20 cellular contexts compared by ENCODE assay signal in the genomic region with DNA sequence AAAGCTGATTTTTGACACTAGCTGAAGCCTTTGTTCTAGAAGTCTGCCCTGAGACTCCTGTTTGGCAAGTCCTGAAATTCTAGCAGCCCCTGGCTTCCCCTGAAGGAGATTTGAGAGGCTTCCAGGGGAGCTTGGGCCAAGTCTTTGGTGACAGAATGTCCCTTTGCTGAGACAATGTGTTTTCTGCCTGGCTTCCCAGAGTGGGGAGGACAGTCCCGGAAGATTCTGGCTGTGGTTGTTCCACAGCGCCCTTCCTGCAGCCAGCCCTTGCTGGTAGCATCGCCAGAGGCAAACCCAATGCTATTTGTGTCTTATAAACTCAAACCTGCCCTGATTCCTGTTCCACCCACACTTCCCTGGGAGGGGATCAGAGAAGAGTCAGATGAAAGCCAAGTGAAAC. TPM values are rescaled to one million over a fixed set of nuclear protein-coding genes. Genes with fewer than 3 reads are reported as not detected.
A peak's percentile ranks its signal among the peaks of the same experiment; 100 is the strongest.
DNase-seq lines count a peak whose midpoint lies in the region; ATAC-seq, FAIRE-seq and TF ChIP-seq lines count a peak whose summit lies in the region.
"Had no signal": no experiment of that assay in that cellular context is flagged by ENCODE, and none has a peak within 500 bp of the region (broad histone marks: within the 10 kb centered on the region; RNA-seq: fewer than 3 reads in every experiment).

No MANE protein-coding gene starts in this region.

- H3F3A ChIP-seq in GM23248 (ENCODE audit: insufficient read depth), result no peaks in the 10 kb centered on the region

- TF ChIP-seq CTCF in stomach (IDR thresholded peaks at IDR 0.05) (no peak), HepG2 (CRISPR knock-in tag; IDR thresholded peaks at IDR 0.05) (no peak)

- POLR2A ChIA-PET in HepG2 (lab: Yijun Ruan, JAX), result no interaction called here

- H3K4me3 ChIP-seq in stomach, result no peak overlapping the region
- no peak overlapping the region for H3K4me3 ChIP-seq in HepG2 (replicated peaks in 1 of 3; ENCODE audit: insufficient read depth in 1 of 3, low read depth in 2 of 3, low read length in 3 of 3)
- H3K4me3 ChIP-seq in GM23248, result no peak overlapping the region
- H3K4me3 ChIP-seq: SJSA1 had no signal

- no peaks in the 10 kb centered on the region for H3K4me1 ChIP-seq in stomach
- no peaks in the 10 kb centered on the region for H3K4me1 ChIP-seq in HepG2 (ENCODE audit: insufficient read depth, low read length)
- H3K4me1 ChIP-seq in GM23248 (ENCODE audit: insufficient read depth), result no peaks in the 10 kb centered on the region

- 79 to 89% (median 83%) methylated on average over 3 of the region's 3 CpGs for WGBS in stomach, 5 donors
- 0% methylated on average over 2 of the region's 3 CpGs for WGBS in HepG2 (ENCODE audit: low lambda C conversion rate)
- 0% methylated on average over 3 of the region's 3 CpGs for WGBS in GM23248 (ENCODE audit: low coverage in 1 of 2, low lambda C conversion rate in 2 of 2, missing lambda C conversion rate in 2 of 2), 2 experiments

- H3K79me2 ChIP-seq in HepG2 (ENCODE audit: insufficient read depth, low read length) (no peaks in the 10 kb centered on the region), GM23248 (ENCODE audit: insufficient read depth) (no peaks in the 10 kb centered on the region)

- TF ChIP-seq RAD21 in HepG2 (CRISPR knock-in tag; IDR thresholded peaks at IDR 0.05), result no peak

- H3K9me3 ChIP-seq in stomach (no peaks in the 10 kb centered on the region), HepG2 (ENCODE audit: low read length) (no peaks in the 10 kb centered on the region), GM23248 (ENCODE audit: low read depth) (no peaks in the 10 kb centered on the region)
- H3K9me3 ChIP-seq: SJSA1 had no signal

- H4K20me1 ChIP-seq in HepG2 (ENCODE audit: insufficient read depth, low read length), result no peaks in the 10 kb centered on the region
- no peaks in the 10 kb centered on the region for H4K20me1 ChIP-seq in GM23248 (ENCODE audit: insufficient read depth)

- TF ChIP-seq EP300 in stomach (IDR thresholded peaks at IDR 0.05), result no peak
- TF ChIP-seq EP300 in HepG2 (IDR thresholded peaks at IDR 0.05; ENCODE audit: low read depth in 2 of 2, low read length in 2 of 2), result no peak
- no peak for TF ChIP-seq EP300 in HepG2 (CRISPR knock-in tag; IDR thresholded peaks at IDR 0.05; ENCODE audit: borderline replicate concordance)

- no peaks in the 10 kb centered on the region for H3K36me3 ChIP-seq in stomach
- H3K36me3 ChIP-seq in HepG2 (replicated peaks in 1 of 2; ENCODE audit: control insufficient read depth in 1 of 2, insufficient read depth in 2 of 2, low read length in 2 of 2), result no peaks in the 10 kb centered on the region
- no peaks in the 10 kb centered on the region for H3K36me3 ChIP-seq in GM23248 (ENCODE audit: low read depth)
- H3K36me3 ChIP-seq: SJSA1 had no signal

- H3K27me3 ChIP-seq in stomach (peaks cover 0 to 76% (median 24%) of the 10 kb centered on the region in 3 donors), HepG2 (ENCODE audit: control insufficient read depth in 1 of 2, insufficient read depth in 2 of 2, low read length in 2 of 2) (peaks cover 0 to 15% of the 10 kb centered on the region in 2 experiments; a peak in 3 of 5 replicates), GM23248 (replicated peaks; ENCODE audit: insufficient read depth) (no peaks in the 10 kb centered on the region; the same call in 1 of the 2 replicates)
- H3K27me3 ChIP-seq: SJSA1 had no signal

- ATAC-seq in HepG2, result no peak

- no peak for FAIRE-seq in HepG2 (lab: Jason Lieb, UNC)
- FAIRE-seq: GM19239 had no signal

- H3K27ac ChIP-seq in stomach (no peak overlapping the region), HepG2 (ENCODE audit: extremely low read length, insufficient read depth, low read length) (no peak overlapping the region), GM23248 (no peak overlapping the region)
- H3K27ac ChIP-seq: SJSA1 had no signal

- intact Hi-C loops in stomach (cut with DNase I; ENCODE audit: low total_unique reads) (no loop called here), HepG2 (cut with micrococcal nuclease; ENCODE audit: unreplicated experiment) (no loop called here)

- H3K4me2 ChIP-seq in HepG2 (ENCODE audit: low read depth, low read length) (no peak overlapping the region), GM23248 (ENCODE audit: unreplicated experiment) (no peak overlapping the region)

- no TSS peak for BruUV-seq in HepG2 (replicated peaks; lab: Mats Ljungman, UMichigan)

- H2AFZ ChIP-seq in HepG2 (ENCODE audit: low read length) (no peak overlapping the region), GM23248 (no peak overlapping the region)

- no peaks in the 10 kb centered on the region for H3K9me2 ChIP-seq in GM23248 (ENCODE audit: insufficient read depth)

- CTCF ChIA-PET in HepG2 (lab: Yijun Ruan, JAX; ENCODE audit: low intra/inter-chr PET ratio, low total read pairs), result no interaction called here

- no peak overlapping the region for H3K9ac ChIP-seq in HepG2 (ENCODE audit: insufficient read depth, low read depth, low read length)
- H3K9ac ChIP-seq in GM23248, result no peak overlapping the region

- DNase-seq in G401 (ENCODE audit: low spot score) (peak; percentile 98), anterior cingulate cortex (lab: John Stamatoyannopoulos, UW) (peak in 30 of 58 donors; percentile 2 to 82 (median 19)), globus pallidus (ENCODE audit: low spot score) (peak; percentile 29), occipital lobe (lab: John Stamatoyannopoulos, UW) (peak; percentile 81), stomach (no peak), HepG2 (ENCODE audit: low spot score) (no peak), GM23248 (no peak), RPMI8226 (no peak)
- DNase-seq: COR-L47, DMS153, EL, H7, Kasumi-1, NCI-H187, NCI-H345, NCI-H748 treated with DMSO at 0.1 percent for 48 hours had no signal

- in situ Hi-C loops in G401 (cut with HindIII; ENCODE audit: low sequenced_read_pairs) (no loop called here), HepG2 (cut with HindIII; ENCODE audit: extremely low pct_ligation_motif_present, low pct_unique_long_range_greater_than_20kb) (no loop called here), GM23248 (cut with MboI) (no loop called here)

- TF ChIP-seq POLR2A in stomach (IDR thresholded peaks at IDR 0.05) (no peak), HepG2 (IDR thresholded peaks at IDR 0.05; ENCODE audit: insufficient read depth in 1 of 2, low read depth in 2 of 2, low read length in 2 of 2) (no peak)

RNA-seq across cellular contexts. Expression of gene OAS1, which starts 56.4 kb away (rescaled TPM):
- total RNA-seq in G401 (2014; rRNA removed; shearing (Covaris generic)), result not detected in 2 replicates
- total RNA-seq in occipital lobe (2.5 TPM), stomach (10 to 100 TPM; 11.6 to 48.1 (median 14.1) TPM), HepG2 (2016; rRNA removed; fragmentation: Illumina TruSeq; extraction: Trizol) (6.5 and 7.5 TPM in 2 replicates)
- polyA plus RNA-seq in stomach (100 to 1,000 TPM in 1 of 3 donors, 10 to 100 TPM in 2; 20.0 to 114 (median 26.2) TPM), HepG2 (2011; rRNA removed) (10.6 and 17.5 TPM in 2 replicates), GM23248 (2016; fragmentation: Nextera tagmentation; extraction: Ambion mirVana) (0.10 TPM in 1 of 2 replicates, not detected in the other)
- 1.1 and 1.7 TPM in 2 replicates for total RNA-seq in HepG2 (2016; cell fraction: cytosol; rRNA removed; fragmentation: Illumina TruSeq; extraction: Trizol; ENCODE audit: low read depth)
- 6.6 and 7.4 TPM in 2 replicates for total RNA-seq in HepG2 (2016; cell fraction: insoluble cytoplasmic fraction; rRNA removed; fragmentation: Illumina TruSeq; extraction: Trizol)
- total RNA-seq in HepG2 (2016; cell fraction: membrane; rRNA removed; fragmentation: Illumina TruSeq; extraction: Trizol), result 2.5 and 2.8 TPM in 2 replicates
- total RNA-seq in HepG2 (2016; cell fraction: nucleus; rRNA removed; fragmentation: Illumina TruSeq; extraction: Trizol), result 3.5 and 4.5 TPM in 2 replicates
- 12.2 and 13.8 TPM in 2 replicates for polyA plus RNA-seq in HepG2 (2011; cell fraction: cytosol; rRNA removed)
- polyA plus RNA-seq in HepG2 (2011; cell fraction: nucleus; rRNA removed), result 8.3 and 11.0 TPM in 2 replicates
- polyA plus RNA-seq in HepG2 (2012), result 7.5 and 8.1 TPM in 2 replicates
- polyA plus RNA-seq in HepG2 (2016; cell fraction: cytosol; fragmentation: Illumina TruSeq; extraction: Trizol; ENCODE audit: low read depth), result 1.2 and 1.9 TPM in 2 replicates
- 8.9 and 10.5 TPM in 2 replicates for polyA plus RNA-seq in HepG2 (2016; cell fraction: insoluble cytoplasmic fraction; fragmentation: Illumina TruSeq; extraction: Trizol; ENCODE audit: low read depth)
- 1.7 and 2.1 TPM in 2 replicates for polyA plus RNA-seq in HepG2 (2016; cell fraction: membrane; fragmentation: Illumina TruSeq; extraction: Trizol; ENCODE audit: low read depth)
- polyA plus RNA-seq in HepG2 (2016; cell fraction: nucleus; fragmentation: Illumina TruSeq; extraction: Trizol; ENCODE audit: insufficient read depth, low read depth), result 5.1 and 5.6 TPM in 2 replicates
- 18.8 and 54.6 TPM in 2 replicates for polyA minus RNA-seq in HepG2 (2011; rRNA and poly(A)+ RNA removed; ENCODE audit: low replicate concordance)
- polyA minus RNA-seq in HepG2 (2011; cell fraction: cytosol; rRNA and poly(A)+ RNA removed), result 4.9 and 5.5 TPM in 2 replicates
- polyA minus RNA-seq in HepG2 (2011; cell fraction: nucleus; rRNA and poly(A)+ RNA removed), result 6.3 and 12.1 TPM in 2 replicates
- total RNA-seq in GM23248 (2014; rRNA removed; shearing (Covaris generic)), result not detected in 2 replicates
- total RNA-seq: SJSA1 had no signal

RNA-seq across cellular contexts. Expression of gene RPH3A, which starts 58.8 kb away (rescaled TPM):
- total RNA-seq in G401 (2014; rRNA removed; shearing (Covaris generic)), result not detected in 2 replicates
- total RNA-seq in occipital lobe (4.1 TPM), stomach (not detected), HepG2 (2016; rRNA removed; fragmentation: Illumina TruSeq; extraction: Trizol) (not detected in 2 replicates)
- polyA plus RNA-seq in stomach (not detected), HepG2 (2011; rRNA removed) (not detected in 2 replicates), GM23248 (2016; fragmentation: Nextera tagmentation; extraction: Ambion mirVana) (not detected in 2 replicates)
- not detected in 2 replicates for total RNA-seq in HepG2 (2016; cell fraction: cytosol; rRNA removed; fragmentation: Illumina TruSeq; extraction: Trizol; ENCODE audit: low read depth)
- not detected in 2 replicates for total RNA-seq in HepG2 (2016; cell fraction: insoluble cytoplasmic fraction; rRNA removed; fragmentation: Illumina TruSeq; extraction: Trizol)
- total RNA-seq in HepG2 (2016; cell fraction: membrane; rRNA removed; fragmentation: Illumina TruSeq; extraction: Trizol), result not detected in 2 replicates
- total RNA-seq in HepG2 (2016; cell fraction: nucleus; rRNA removed; fragmentation: Illumina TruSeq; extraction: Trizol), result not detected in 2 replicates
- not detected in 2 replicates for polyA plus RNA-seq in HepG2 (2011; cell fraction: cytosol; rRNA removed)
- not detected in 2 replicates for polyA plus RNA-seq in HepG2 (2011; cell fraction: nucleus; rRNA removed)
- polyA plus RNA-seq in HepG2 (2012), result not detected in 2 replicates
- not detected in 2 replicates for polyA plus RNA-seq in HepG2 (2016; cell fraction: cytosol; fragmentation: Illumina TruSeq; extraction: Trizol; ENCODE audit: low read depth)
- polyA plus RNA-seq in HepG2 (2016; cell fraction: insoluble cytoplasmic fraction; fragmentation: Illumina TruSeq; extraction: Trizol; ENCODE audit: low read depth), result not detected in 2 replicates
- polyA plus RNA-seq in HepG2 (2016; cell fraction: membrane; fragmentation: Illumina TruSeq; extraction: Trizol; ENCODE audit: low read depth), result not detected in 2 replicates
- not detected in 2 replicates for polyA plus RNA-seq in HepG2 (2016; cell fraction: nucleus; fragmentation: Illumina TruSeq; extraction: Trizol; ENCODE audit: insufficient read depth, low read depth)
- polyA minus RNA-seq in HepG2 (2011; rRNA and poly(A)+ RNA removed; ENCODE audit: low replicate concordance), result not detected in 2 replicates
- not detected in 2 replicates for polyA minus RNA-seq in HepG2 (2011; cell fraction: cytosol; rRNA and poly(A)+ RNA removed)
- not detected in 2 replicates for polyA minus RNA-seq in HepG2 (2011; cell fraction: nucleus; rRNA and poly(A)+ RNA removed)
- not detected in 2 replicates for total RNA-seq in GM23248 (2014; rRNA removed; shearing (Covaris generic))
- total RNA-seq: H7, HT1080 had no signal
- polyA plus RNA-seq: IgD-negative memory B cell had no signal

Comparison
In these comparisons a context has a peak if more than half of its experiments do, and no peak if none do; other contexts are left out.
1. DNase-seq: peak in G401 (single experiment), anterior cingulate cortex (30 of 58), globus pallidus (single experiment) and occipital lobe (single experiment); none in stomach (single experiment), HepG2 (single experiment), GM23248 (single experiment) and RPMI8226 (single experiment).